8 cellular contexts compared by ENCODE assay signal in genomic region chrX:155028192-155028591, GRCh38. TPM values are rescaled to one million over a fixed set of nuclear protein-coding genes. Genes with fewer than 3 reads are reported as not detected.
DNase-seq lines count a peak whose midpoint lies in the region; ATAC-seq and TF ChIP-seq lines count a peak whose summit lies in the region.

No MANE protein-coding gene starts in this region.

- H3K9ac ChIP-seq in liver (ENCODE audit: low read depth in 1 of 2, low read length in 2 of 2) = peak overlapping the region in 1 of 2 donors; percentile 79

- intact Hi-C loops in activated T-helper 1 cell treated with anti-CD3 and anti-CD28 coated beads, Interleukin-12 subunit alpha, Interleukin-12 subunit beta, Interleukin-2, Interleukin-4 antibody, amounts not matched to agents 30 ng/mL and 10 ng/mL and 1 ng/mL, durations not matched to agents 14 hours and 24 hours and 36 hours (cut with micrococcal nuclease) = loop anchor here (5.0 kb wide), 3 partner anchors 226 to 931 kb away; partner anchors contain the start of genes MECP2 and VAMP7
- intact Hi-C loops in vagina (cut with DNase I) = loop anchor here (5.0 kb wide), 1 partner anchor 44 kb away; the partner anchor contains the start of genes BRCC3, CMC4 and MTCP1

- H3K9me3 Mint-ChIP-seq in stimulated activated naive CD8-positive, alpha-beta T cell treated with anti-CD3 and anti-CD28 coated beads, Interleukin-15, Interleukin-2, amounts not matched to agents 100 ng/mL and 50 ng/mL, for 24 hours = no peaks in the 10 kb centered on the region
- H3K9me3 Mint-ChIP-seq in activated T-helper 1 cell treated with anti-CD3 and anti-CD28 coated beads, Interleukin-12 subunit alpha, Interleukin-12 subunit beta, Interleukin-2, Interleukin-4 antibody, amounts not matched to agents 30 ng/mL and 10 ng/mL and 1 ng/mL, durations not matched to agents 14 hours and 24 hours and 36 hours = no peaks in the 10 kb centered on the region

- H3K9me3 ChIP-seq in liver (ENCODE audit: control insufficient read depth in 4 of 4, low read length in 3 of 4) = no peaks in the 10 kb centered on the region
- no peaks in the 10 kb centered on the region for H3K9me3 ChIP-seq in vagina

- H3K4me3 ChIP-seq in liver (ENCODE audit: low read depth in 1 of 3, low read length in 3 of 3) (peak overlapping the region in 2 of 3 donors; percentile 60 to 70), vagina (peak overlapping the region; percentile 52 to 59)

- ATAC-seq in stimulated activated naive CD8-positive, alpha-beta T cell treated with anti-CD3 and anti-CD28 coated beads, Interleukin-15, Interleukin-2, amounts not matched to agents 100 U/mL and 50 U/mL, for 24 hours = no peak
- ATAC-seq in GM19455 (IDR thresholded peaks at IDR 0.05; ENCODE audit: unreplicated experiment) = no peak

- H3K4me3 Mint-ChIP-seq in stimulated activated naive CD8-positive, alpha-beta T cell treated with anti-CD3 and anti-CD28 coated beads, Interleukin-15, Interleukin-2, amounts not matched to agents 100 ng/mL and 50 ng/mL, for 24 hours = peak overlapping the region; percentile 89
- H3K4me3 Mint-ChIP-seq in activated T-helper 1 cell treated with anti-CD3 and anti-CD28 coated beads, Interleukin-12 subunit alpha, Interleukin-12 subunit beta, Interleukin-2, Interleukin-4 antibody, amounts not matched to agents 30 ng/mL and 10 ng/mL and 1 ng/mL, durations not matched to agents 14 hours and 24 hours and 36 hours = peak overlapping the region; percentile 89

- DNase-seq in stimulated activated naive CD8-positive, alpha-beta T cell treated with anti-CD3 and anti-CD28 coated beads, Interleukin-15, Interleukin-2, amounts not matched to agents 100 U/mL and 50 U/mL, for 24 hours = no peak
- DNase-seq in activated T-helper 1 cell treated with anti-CD3 and anti-CD28 coated beads, Interleukin-12 subunit alpha, Interleukin-12 subunit beta, Interleukin-2, Interleukin-4 antibody, amounts not matched to agents 30 ng/mL and 10 ng/mL and 1 ng/mL, durations not matched to agents 14 hours and 24 hours and 36 hours (ENCODE audit: low spot score) = no peak
- no peak for DNase-seq in vagina (ENCODE audit: extremely low spot score in 2 of 2)
- DNase-seq in activated CD8-positive, alpha-beta memory T cell treated with anti-CD3 and anti-CD28 coated beads, Interleukin-2, amount 50 U/mL, for 4 hours = no peak
- no peak for DNase-seq in SK-N-DZ (ENCODE audit: low spot score)

- H3K27ac ChIP-seq in liver (ENCODE audit: low read depth in 1 of 2, low read length in 2 of 2) = peak overlapping the region; percentile 83 to 89
- peak overlapping the region; percentile 89 for H3K27ac ChIP-seq in vagina

- H3K27me3 Mint-ChIP-seq in stimulated activated naive CD8-positive, alpha-beta T cell treated with anti-CD3 and anti-CD28 coated beads, Interleukin-15, Interleukin-2, amounts not matched to agents 100 ng/mL and 50 ng/mL, for 24 hours = no peaks in the 10 kb centered on the region
- peaks cover 3% of the 10 kb centered on the region for H3K27me3 Mint-ChIP-seq in activated T-helper 1 cell treated with anti-CD3 and anti-CD28 coated beads, Interleukin-12 subunit alpha, Interleukin-12 subunit beta, Interleukin-2, Interleukin-4 antibody, amounts not matched to agents 30 ng/mL and 10 ng/mL and 1 ng/mL, durations not matched to agents 14 hours and 24 hours and 36 hours (ENCODE audit: insufficient read depth)

- TF ChIP-seq POLR2A in vagina (IDR thresholded peaks at IDR 0.05) = no peak

- H3K4me1 Mint-ChIP-seq in stimulated activated naive CD8-positive, alpha-beta T cell treated with anti-CD3 and anti-CD28 coated beads, Interleukin-15, Interleukin-2, amounts not matched to agents 100 ng/mL and 50 ng/mL, for 24 hours (ENCODE audit: low read depth) = peaks cover 38% of the 10 kb centered on the region
- peaks cover 21% of the 10 kb centered on the region for H3K4me1 Mint-ChIP-seq in activated T-helper 1 cell treated with anti-CD3 and anti-CD28 coated beads, Interleukin-12 subunit alpha, Interleukin-12 subunit beta, Interleukin-2, Interleukin-4 antibody, amounts not matched to agents 30 ng/mL and 10 ng/mL and 1 ng/mL, durations not matched to agents 14 hours and 24 hours and 36 hours (ENCODE audit: low read depth)

- 33% methylated on average over 4 of the region's 4 CpGs for WGBS in liver

- no peak for TF ChIP-seq RAD21 in liver (IDR thresholded peaks at IDR 0.05)

- H3K36me3 ChIP-seq in liver (ENCODE audit: control insufficient read depth in 4 of 4, insufficient read depth in 3 of 4, low read depth in 1 of 4, low read length in 3 of 4) = no peaks in the 10 kb centered on the region
- H3K36me3 ChIP-seq in vagina = no peaks in the 10 kb centered on the region

- H3K27ac Mint-ChIP-seq in stimulated activated naive CD8-positive, alpha-beta T cell treated with anti-CD3 and anti-CD28 coated beads, Interleukin-15, Interleukin-2, amounts not matched to agents 100 ng/mL and 50 ng/mL, for 24 hours = peak overlapping the region; percentile 91
- H3K27ac Mint-ChIP-seq in activated T-helper 1 cell treated with anti-CD3 and anti-CD28 coated beads, Interleukin-12 subunit alpha, Interleukin-12 subunit beta, Interleukin-2, Interleukin-4 antibody, amounts not matched to agents 30 ng/mL and 10 ng/mL and 1 ng/mL, durations not matched to agents 14 hours and 24 hours and 36 hours = peak overlapping the region; percentile 93

- no peaks in the 10 kb centered on the region for H3K27me3 ChIP-seq in liver (ENCODE audit: control insufficient read depth in 4 of 4, insufficient read depth in 4 of 4, low read length in 3 of 4)
- H3K27me3 ChIP-seq in vagina = no peaks in the 10 kb centered on the region

- H3K4me1 ChIP-seq in liver (ENCODE audit: control insufficient read depth in 4 of 4, insufficient read depth in 4 of 4, low read length in 3 of 4) (peaks cover 0 to 9% (median 4%) of the 10 kb centered on the region in 4 donors), vagina (no peaks in the 10 kb centered on the region)

- TF ChIP-seq CTCF in liver (IDR thresholded peaks at IDR 0.05; ENCODE audit: low read depth, low read length, missing input control) = no peak
- no peak for TF ChIP-seq CTCF in vagina (IDR thresholded peaks at IDR 0.05)

- H3K36me3 Mint-ChIP-seq in stimulated activated naive CD8-positive, alpha-beta T cell treated with anti-CD3 and anti-CD28 coated beads, Interleukin-15, Interleukin-2, amounts not matched to agents 100 ng/mL and 50 ng/mL, for 24 hours (ENCODE audit: low read depth) = no peaks in the 10 kb centered on the region
- no peaks in the 10 kb centered on the region for H3K36me3 Mint-ChIP-seq in activated T-helper 1 cell treated with anti-CD3 and anti-CD28 coated beads, Interleukin-12 subunit alpha, Interleukin-12 subunit beta, Interleukin-2, Interleukin-4 antibody, amounts not matched to agents 30 ng/mL and 10 ng/mL and 1 ng/mL, durations not matched to agents 14 hours and 24 hours and 36 hours (ENCODE audit: low read depth)

TF ChIP-seq in liver, 16 proteins besides CTCF, POLR2A, EP300 and RAD21 (continues in another document):
- no peak for TF ChIP-seq HNF4A (conservative IDR thresholded peaks at IDR 0.05)
- no peak for TF ChIP-seq SP1 (IDR thresholded peaks at IDR 0.05)
- no peak for TF ChIP-seq MAX (IDR thresholded peaks at IDR 0.05)
- TF ChIP-seq ATF3 (IDR thresholded peaks at IDR 0.05) = no peak

RNA-seq across cellular contexts. Expression of gene FUNDC2, which starts 1.5 kb away (rescaled TPM):
- total RNA-seq in activated T-helper 1 cell treated with anti-CD3 and anti-CD28 coated beads, Interleukin-12 subunit alpha, Interleukin-12 subunit beta, Interleukin-2, Interleukin-4 antibody, amounts not matched to agents 30 ng/mL and 10 ng/mL and 1 ng/mL, durations not matched to agents 14 hours and 24 hours and 36 hours = 74.1 and 79.1 TPM in 2 replicates
- total RNA-seq in liver = 10 to 100 TPM; 19.4 to 23.3 TPM
- polyA plus RNA-seq in liver = 10 to 100 TPM; 58.3 to 79.8 TPM
- total RNA-seq in vagina = 53.5 TPM
- polyA plus RNA-seq in SK-N-DZ (2014; cell fraction: cytosol; rRNA removed) = 113 and 129 TPM in 2 replicates
- 61.0 and 69.9 TPM in 2 replicates for polyA plus RNA-seq in SK-N-DZ (2014; cell fraction: nucleus; rRNA removed)

RNA-seq across cellular contexts. Expression of gene F8, which starts 5.7 kb away (rescaled TPM):
- 2.7 and 2.9 TPM in 2 replicates for total RNA-seq in activated T-helper 1 cell treated with anti-CD3 and anti-CD28 coated beads, Interleukin-12 subunit alpha, Interleukin-12 subunit beta, Interleukin-2, Interleukin-4 antibody, amounts not matched to agents 30 ng/mL and 10 ng/mL and 1 ng/mL, durations not matched to agents 14 hours and 24 hours and 36 hours
- total RNA-seq in liver = 10 to 100 TPM in 1 of 2 donors, 1 to 10 TPM in 1; 8.0 to 22.3 TPM
- polyA plus RNA-seq in liver = 10 to 100 TPM; 11.1 to 16.5 TPM
- total RNA-seq in vagina = 5.4 TPM
- polyA plus RNA-seq in SK-N-DZ (2014; cell fraction: cytosol; rRNA removed) = 0.20 and 0.42 TPM in 2 replicates
- 0.07 and 0.88 TPM in 2 replicates for polyA plus RNA-seq in SK-N-DZ (2014; cell fraction: nucleus; rRNA removed)

RNA-seq across cellular contexts. Expression of gene CMC4, which starts 42.7 kb away (rescaled TPM):
- total RNA-seq in activated T-helper 1 cell treated with anti-CD3 and anti-CD28 coated beads, Interleukin-12 subunit alpha, Interleukin-12 subunit beta, Interleukin-2, Interleukin-4 antibody, amounts not matched to agents 30 ng/mL and 10 ng/mL and 1 ng/mL, durations not matched to agents 14 hours and 24 hours and 36 hours = 1.3 and 3.0 TPM in 2 replicates
- total RNA-seq in liver (1 to 10 TPM; 4.2 to 4.9 TPM), vagina (21.9 TPM)
- 10 to 100 TPM; 15.9 to 17.3 TPM for polyA plus RNA-seq in liver
- 15.2 and 15.7 TPM in 2 replicates for polyA plus RNA-seq in SK-N-DZ (2014; cell fraction: cytosol; rRNA removed)
- 14.2 and 14.7 TPM in 2 replicates for polyA plus RNA-seq in SK-N-DZ (2014; cell fraction: nucleus; rRNA removed)

RNA-seq across cellular contexts. Expression of gene MTCP1, which starts 42.7 kb away (rescaled TPM):
- 9.1 and 12.7 TPM in 2 replicates for total RNA-seq in activated T-helper 1 cell treated with anti-CD3 and anti-CD28 coated beads, Interleukin-12 subunit alpha, Interleukin-12 subunit beta, Interleukin-2, Interleukin-4 antibody, amounts not matched to agents 30 ng/mL and 10 ng/mL and 1 ng/mL, durations not matched to agents 14 hours and 24 hours and 36 hours
- 1 to 10 TPM; 2.2 to 2.8 TPM for total RNA-seq in liver
- polyA plus RNA-seq in liver = 1 to 10 TPM; 7.7 to 10.0 TPM
- total RNA-seq in vagina = 6.9 TPM
- polyA plus RNA-seq in SK-N-DZ (2014; cell fraction: cytosol; rRNA removed) = 2.6 and 3.5 TPM in 2 replicates
- 9.6 and 10.2 TPM in 2 replicates for polyA plus RNA-seq in SK-N-DZ (2014; cell fraction: nucleus; rRNA removed)

RNA-seq across cellular contexts. Expression of gene BRCC3, which starts 43.1 kb away (rescaled TPM):
- total RNA-seq in activated T-helper 1 cell treated with anti-CD3 and anti-CD28 coated beads, Interleukin-12 subunit alpha, Interleukin-12 subunit beta, Interleukin-2, Interleukin-4 antibody, amounts not matched to agents 30 ng/mL and 10 ng/mL and 1 ng/mL, durations not matched to agents 14 hours and 24 hours and 36 hours = 28.9 and 30.5 TPM in 2 replicates
- total RNA-seq in liver (10 to 100 TPM in 1 of 2 donors, 1 to 10 TPM in 1; 7.8 to 10.9 TPM), vagina (11.5 TPM)
- polyA plus RNA-seq in liver = 10 to 100 TPM in 1 of 2 donors, 1 to 10 TPM in 1; 9.3 to 12.2 TPM
- 10.0 and 11.2 TPM in 2 replicates for polyA plus RNA-seq in SK-N-DZ (2014; cell fraction: cytosol; rRNA removed)
- polyA plus RNA-seq in SK-N-DZ (2014; cell fraction: nucleus; rRNA removed) = 11.1 and 19.1 TPM in 2 replicates
